Comparison of ENCODE assay signal across 16 cellular contexts in genomic region chr9:124394596-124394995, GRCh38. TPM values are rescaled to one million over a fixed set of nuclear protein-coding genes. Genes with fewer than 3 reads are reported as not detected.
DNase-seq lines count a peak whose midpoint lies in the region; ATAC-seq and TF ChIP-seq lines count a peak whose summit lies in the region.
"Had no signal": no experiment of that assay in that cellular context is flagged by ENCODE, and none has a peak within 500 bp of the region (broad histone marks: within the 10 kb centered on the region; RNA-seq: fewer than 3 reads in every experiment).

No MANE protein-coding gene starts in this region.

- H3K9me2 ChIP-seq in GM23248 (ENCODE audit: insufficient read depth): no peaks in the 10 kb centered on the region

- H3K36me3 ChIP-seq in GM23248 (ENCODE audit: low read depth) (0 out of 2 replicates have a peak, but pooled peaks cover 7% of the 10 kb centered on the region), liver (ENCODE audit: control insufficient read depth in 4 of 4, insufficient read depth in 3 of 4, low read depth in 1 of 4, low read length in 3 of 4) (peaks cover 0 to 7% (median 2%) of the 10 kb centered on the region in 4 donors)

- H3K9me3 ChIP-seq in GM23248 (ENCODE audit: low read depth) (no peaks in the 10 kb centered on the region), liver (ENCODE audit: control insufficient read depth in 4 of 4, low read length in 3 of 4) (no peaks in the 10 kb centered on the region)
- H3K9me3 ChIP-seq: ascending aorta, Caco-2, SJSA1 had no signal

- peak in 1 of 2 donors; percentile 25 for TF ChIP-seq RAD21 in liver (IDR thresholded peaks at IDR 0.05)

- no peaks in the 10 kb centered on the region for H3K9me3 Mint-ChIP-seq in CD14-positive monocyte

- DNase-seq in CD14-positive monocyte (ENCODE audit: low spot score) (no peak), GM23248 (no peak), NCI-H1092 treated with DMSO at 0.1 percent for 48 hours (lab: John Stamatoyannopoulos, UW) (no peak), left colon (no peak), midbrain (lab: John Stamatoyannopoulos, UW) (no peak)
- DNase-seq: Caco-2, NCI-H2029, nucleus accumbens, small intestine had no signal

- peaks cover 59% of the 10 kb centered on the region for H3K4me1 ChIP-seq in GM23248 (ENCODE audit: insufficient read depth)
- H3K4me1 ChIP-seq in liver (ENCODE audit: control insufficient read depth in 4 of 4, insufficient read depth in 4 of 4, low read length in 3 of 4): peaks cover under 1 to 38% (median 18%) of the 10 kb centered on the region in 4 donors

- in situ Hi-C loops in GM23248 (cut with MboI): no loop called here

- peaks cover 0 to under 1% (median 0%) of the 10 kb centered on the region in 3 donors for H3K27me3 Mint-ChIP-seq in CD14-positive monocyte (ENCODE audit: low read depth in 3 of 3)

- no peak overlapping the region for H3K4me3 Mint-ChIP-seq in CD14-positive monocyte

- H3K4me3 ChIP-seq in GM23248: no peak overlapping the region
- H3K4me3 ChIP-seq in liver (ENCODE audit: low read depth in 1 of 3, low read length in 3 of 3): no peak overlapping the region
- H3K4me3 ChIP-seq: ascending aorta, lung, SJSA1 had no signal

- H3K9ac ChIP-seq in GM23248 (peak overlapping the region; percentile 14; the same call in 1 of the 2 replicates), liver (ENCODE audit: low read depth in 1 of 2, low read length in 2 of 2) (no peak overlapping the region)

- intact Hi-C loops in CD14-positive monocyte (cut with micrococcal nuclease): loop anchor here in 1 of 2 donors (2.0 kb wide), 1 partner anchor 14 kb away; no protein-coding TSS in a partner anchor
- intact Hi-C loops in left colon (cut with DNase I, micrococcal nuclease): no loop called here

- peaks cover 86% of the 10 kb centered on the region for H3K79me2 ChIP-seq in GM23248 (ENCODE audit: insufficient read depth)

- no peaks in the 10 kb centered on the region for H3K27me3 ChIP-seq in GM23248 (replicated peaks; ENCODE audit: insufficient read depth)
- H3K27me3 ChIP-seq in liver (ENCODE audit: control insufficient read depth in 4 of 4, insufficient read depth in 4 of 4, low read length in 3 of 4): no peaks in the 10 kb centered on the region
- H3K27me3 ChIP-seq: ascending aorta, SJSA1 had no signal

- H3K4me2 ChIP-seq in GM23248 (ENCODE audit: unreplicated experiment): no peak overlapping the region

- no peaks in the 10 kb centered on the region for H4K20me1 ChIP-seq in GM23248 (ENCODE audit: insufficient read depth)

- peak overlapping the region; percentile 63 to 93 (median 79) for H3K27ac Mint-ChIP-seq in CD14-positive monocyte

- no peak for ATAC-seq in left colon

- peaks cover 8 to 20% of the 10 kb centered on the region in 2 donors for H3K36me3 Mint-ChIP-seq in CD14-positive monocyte

- H2AFZ ChIP-seq in GM23248: no peak overlapping the region

- 96 to 97% methylated on average over 3 of the region's 3 CpGs for WGBS in GM23248 (ENCODE audit: low coverage in 1 of 2, low lambda C conversion rate in 2 of 2, missing lambda C conversion rate in 2 of 2), 2 experiments
- 85% methylated on average over 3 of the region's 3 CpGs for WGBS in liver

- peaks cover 70% of the 10 kb centered on the region for H3K4me1 Mint-ChIP-seq in CD14-positive monocyte

- H3F3A ChIP-seq in GM23248 (ENCODE audit: insufficient read depth): peaks cover 58% of the 10 kb centered on the region

- H3K27ac ChIP-seq in GM23248: peak overlapping the region; percentile 82; the same call in 1 of the 2 replicates
- H3K27ac ChIP-seq in VCaP: no peak overlapping the region
- H3K27ac ChIP-seq in liver (ENCODE audit: low read depth in 1 of 2, low read length in 2 of 2): no peak overlapping the region
- H3K27ac ChIP-seq: ascending aorta, SJSA1 had no signal

- TF ChIP-seq CTCF in CD14-positive monocyte (IDR thresholded peaks at IDR 0.05) (no peak), VCaP (conservative IDR thresholded peaks at IDR 0.05) (peak; percentile 25), liver (IDR thresholded peaks at IDR 0.05; ENCODE audit: low read depth, low read length, missing input control) (peak; percentile 3)

TF ChIP-seq in liver, 16 proteins besides CTCF, POLR2A, EP300 and RAD21:
- no peak for TF ChIP-seq ZBTB33 (IDR thresholded peaks at IDR 0.05)
- no peak for TF ChIP-seq ATF3 (IDR thresholded peaks at IDR 0.05)
- no peak for TF ChIP-seq HNF4G (IDR thresholded peaks at IDR 0.05)
- no peak for TF ChIP-seq RXRA (IDR thresholded peaks at IDR 0.05)
- TF ChIP-seq GABPA (IDR thresholded peaks at IDR 0.05 in 1 of 2, conservative IDR thresholded peaks at IDR 0.05 in 1 of 2): no peak

RNA-seq across cellular contexts. Expression of gene PSMB7, which starts 20.6 kb away (rescaled TPM):
- polyA plus RNA-seq in CD14-positive monocyte (100 to 1,000 TPM; 191 to 194 TPM), GM23248 (2016; fragmentation: Nextera tagmentation; extraction: Ambion mirVana) (245 and 249 TPM in 2 replicates), liver (100 to 1,000 TPM; 166 to 183 TPM)
- total RNA-seq in GM23248 (2014; rRNA removed; shearing (Covaris generic)): 182 and 202 TPM in 2 replicates
- total RNA-seq in liver (100 to 1,000 TPM in 1 of 2 donors, 10 to 100 TPM in 1; 90.9 to 102 TPM), left colon (100 to 1,000 TPM in 1 of 2 donors, 10 to 100 TPM in 1; 88.0 to 102 TPM)

RNA-seq across cellular contexts. Expression of gene ADGRD2, which starts 55.7 kb away (rescaled TPM):
- not detected for polyA plus RNA-seq in CD14-positive monocyte
- not detected in 2 replicates for total RNA-seq in GM23248 (2014; rRNA removed; shearing (Covaris generic))
- polyA plus RNA-seq in GM23248 (2016; fragmentation: Nextera tagmentation; extraction: Ambion mirVana): not detected in 2 replicates
- not detected for total RNA-seq in liver
- not detected for polyA plus RNA-seq in liver
- not detected for total RNA-seq in left colon
- total RNA-seq: ascending aorta, Caco-2, dermis microvascular lymphatic vessel endothelial cell, lung, SJSA1, subcutaneous adipose tissue had no signal
- polyA plus RNA-seq: lung, small intestine had no signal
